22 cellular contexts compared by ENCODE assay signal in the genomic region with DNA sequence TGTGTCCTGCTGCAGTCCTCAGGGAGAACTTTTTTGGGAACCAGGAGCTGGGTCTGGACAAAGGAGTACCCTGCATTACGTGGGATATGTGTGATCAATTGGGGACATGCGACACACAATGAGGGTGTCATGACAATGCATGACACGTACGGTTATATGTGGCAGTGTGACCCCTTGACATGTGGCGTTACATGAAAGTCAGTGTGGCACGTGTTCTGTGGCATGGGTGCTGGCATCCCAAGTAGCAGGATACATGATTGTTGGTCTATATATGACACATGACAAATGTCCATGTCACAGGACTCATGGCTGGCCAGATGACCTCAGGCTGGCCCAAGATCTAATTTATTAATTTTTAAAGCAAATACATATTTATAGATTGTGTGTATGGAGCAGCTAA. TPM values are rescaled to one million over a fixed set of nuclear protein-coding genes. Genes with fewer than 3 reads are reported as not detected.
DNase-seq lines count a peak whose midpoint lies in the region; ATAC-seq, FAIRE-seq and TF ChIP-seq lines count a peak whose summit lies in the region.
"Had no signal": no experiment of that assay in that cellular context is flagged by ENCODE, and none has a peak within 500 bp of the region (broad histone marks: within the 10 kb centered on the region; RNA-seq: fewer than 3 reads in every experiment).

No MANE protein-coding gene starts in this region.

- no peaks in the 10 kb centered on the region for H3K9me3 Mint-ChIP-seq in CD4-positive, CD25-positive, alpha-beta regulatory T cell
- H3K9me3 Mint-ChIP-seq in CD4-positive, alpha-beta T cell = no peaks in the 10 kb centered on the region
- no peaks in the 10 kb centered on the region for H3K9me3 Mint-ChIP-seq in naive thymus-derived CD8-positive, alpha-beta T cell
- H3K9me3 Mint-ChIP-seq: GM23338, HFFc6 had no signal

- no peak overlapping the region for H3K4me3 ChIP-seq in CD4-positive, CD25-positive, alpha-beta regulatory T cell (ENCODE audit: low read depth, low read length)
- H3K4me3 ChIP-seq in bronchial epithelial cell (ENCODE audit: low read depth, low read length) = no peak overlapping the region
- H3K4me3 ChIP-seq: GM23338 had no signal

- DNase-seq in CD4-positive, CD25-positive, alpha-beta regulatory T cell = no peak
- no peak for DNase-seq in CD4-positive, alpha-beta T cell
- DNase-seq in bronchial epithelial cell (ENCODE audit: low read depth) (no peak), iPS-NIHi7 (ENCODE audit: extremely low spot score) (no peak), cerebellum (ENCODE audit: low spot score) (no peak), sciatic nerve (ENCODE audit: low spot score) (no peak)
- no peak for DNase-seq in naive thymus-derived CD8-positive, alpha-beta T cell
- no peak for DNase-seq in stimulated activated naive CD4-positive, alpha-beta T cell treated with Interleukin-2 at 50 U/mL for 16 hours (lab: John Stamatoyannopoulos, UW)
- DNase-seq: ACHN; BE2C; C1 segment of cervical spinal cord; Calu3; CD4-positive, alpha-beta memory T cell; DMS79 treated with DMSO at 0.1 percent for 48 hours; GF-D8; H7; HFFc6; KG1 had no signal

- peak overlapping the region; percentile 74 for H3K27ac ChIP-seq in CD4-positive, CD25-positive, alpha-beta regulatory T cell (ENCODE audit: insufficient read depth, low read length, poor library complexity, severe bottlenecking)
- peak overlapping the region; percentile 43 for H3K27ac ChIP-seq in CD4-positive, alpha-beta T cell (ENCODE audit: low read depth, low read length)

- no peaks in the 10 kb centered on the region for H3K9me3 ChIP-seq in CD4-positive, CD25-positive, alpha-beta regulatory T cell (ENCODE audit: control insufficient read depth in 2 of 2, low read length in 2 of 2)
- H3K9me3 ChIP-seq in CD4-positive, alpha-beta T cell (ENCODE audit: control insufficient read depth, low read length) = no peaks in the 10 kb centered on the region
- H3K9me3 ChIP-seq: BE2C had no signal

- no peak for ATAC-seq in CD4-positive, CD25-positive, alpha-beta regulatory T cell (ENCODE audit: low read depth in 2 of 2)
- ATAC-seq in CD4-positive, alpha-beta T cell (ENCODE audit: poor library complexity) = no peak
- ATAC-seq in naive thymus-derived CD8-positive, alpha-beta T cell = no peak
- no peak for ATAC-seq in sciatic nerve
- ATAC-seq: GM23338, HCT116 had no signal

- peak; percentile 79 for FAIRE-seq in bronchial epithelial cell (lab: Jason Lieb, UNC)
- FAIRE-seq: A204.1, GM19239 had no signal

- peaks cover 0 to 19% (median 12%) of the 10 kb centered on the region in 4 donors for H3K4me1 Mint-ChIP-seq in CD4-positive, CD25-positive, alpha-beta regulatory T cell
- H3K4me1 Mint-ChIP-seq in CD4-positive, alpha-beta T cell (ENCODE audit: low read depth) = peaks cover 12% of the 10 kb centered on the region
- peaks cover 9 to 16% (median 15%) of the 10 kb centered on the region in 4 donors for H3K4me1 Mint-ChIP-seq in naive thymus-derived CD8-positive, alpha-beta T cell

- POLR2A ChIA-PET in CD4-positive, alpha-beta T cell (lab: Charles Lee) = interaction anchor here (0.9 to 1.6 kb wide), 3 partner anchors 10 to 93 kb away, joined by 3 to 10 read pairs (median 3); a partner anchor contains a TSS
- POLR2A ChIA-PET in naive thymus-derived CD8-positive, alpha-beta T cell (lab: Charles Lee) = interaction anchor here (0.7 to 2.0 kb wide), 5 partner anchors 11 to 62 kb away, joined by 3 to 12 read pairs (median 3); a partner anchor contains a TSS

- peak overlapping the region in 1 of 4 donors; percentile 58 for H3K4me3 Mint-ChIP-seq in CD4-positive, CD25-positive, alpha-beta regulatory T cell
- no peak overlapping the region for H3K4me3 Mint-ChIP-seq in CD4-positive, alpha-beta T cell
- H3K4me3 Mint-ChIP-seq in naive thymus-derived CD8-positive, alpha-beta T cell = no peak overlapping the region
- H3K4me3 Mint-ChIP-seq: CD4-positive, alpha-beta memory T cell; GM23338; HFFc6 had no signal

- H3K36me3 ChIP-seq in CD4-positive, CD25-positive, alpha-beta regulatory T cell (ENCODE audit: control insufficient read depth, insufficient read depth, low read length) = peaks cover 59% of the 10 kb centered on the region
- no peaks in the 10 kb centered on the region for H3K36me3 ChIP-seq in bronchial epithelial cell (ENCODE audit: control insufficient read depth, insufficient read depth, low read length)
- H3K36me3 ChIP-seq: BE2C had no signal

- intact Hi-C loops in CD4-positive, alpha-beta T cell (cut with DNase I, micrococcal nuclease) = loop anchor here in 1 of 2 experiments (10.0 kb wide), 2 partner anchors 218 to 332 kb away; a partner anchor contains a TSS
- intact Hi-C loops in sciatic nerve (cut with DNase I) = no loop called here

- peaks cover 4% of the 10 kb centered on the region for H3K27me3 Mint-ChIP-seq in CD4-positive, CD25-positive, alpha-beta regulatory T cell
- H3K27me3 Mint-ChIP-seq in CD4-positive, alpha-beta T cell = no peaks in the 10 kb centered on the region
- H3K27me3 Mint-ChIP-seq in naive thymus-derived CD8-positive, alpha-beta T cell = no peaks in the 10 kb centered on the region
- H3K27me3 Mint-ChIP-seq: CD4-positive, alpha-beta memory T cell had no signal

- peaks cover 13% of the 10 kb centered on the region for H3K36me3 Mint-ChIP-seq in CD4-positive, CD25-positive, alpha-beta regulatory T cell
- H3K36me3 Mint-ChIP-seq in CD4-positive, alpha-beta T cell (ENCODE audit: low read depth) = peaks cover 44% of the 10 kb centered on the region
- peaks cover 0 to 44% (median 3%) of the 10 kb centered on the region in 3 donors for H3K36me3 Mint-ChIP-seq in naive thymus-derived CD8-positive, alpha-beta T cell

- no peaks in the 10 kb centered on the region for H3K27me3 ChIP-seq in CD4-positive, CD25-positive, alpha-beta regulatory T cell (ENCODE audit: control insufficient read depth, insufficient read depth, low read length)
- no peaks in the 10 kb centered on the region for H3K27me3 ChIP-seq in CD4-positive, alpha-beta T cell (ENCODE audit: control insufficient read depth, insufficient read depth, low read length)
- H3K27me3 ChIP-seq in bronchial epithelial cell (ENCODE audit: control insufficient read depth, insufficient read depth, low read length) = no peaks in the 10 kb centered on the region
- H3K27me3 ChIP-seq: BE2C had no signal

- TF ChIP-seq CTCF in CD4-positive, alpha-beta T cell (IDR thresholded peaks at IDR 0.05) = no peak
- no peak for TF ChIP-seq CTCF in bronchial epithelial cell (IDR thresholded peaks at IDR 0.05; ENCODE audit: insufficient read depth, low read length, severe bottlenecking)

- H3K4me1 ChIP-seq in CD4-positive, CD25-positive, alpha-beta regulatory T cell (ENCODE audit: control insufficient read depth, insufficient read depth, low read length, poor library complexity, severe bottlenecking) = peaks cover 17% of the 10 kb centered on the region
- H3K4me1 ChIP-seq: BE2C had no signal

- CTCF ChIA-PET in CD4-positive, alpha-beta T cell (lab: Charles Lee) = interaction anchor here (1.2 to 2.5 kb wide), 3 partner anchors 10 to 118 kb away, joined by 3 to 16 read pairs (median 6); no protein-coding TSS in a partner anchor

- H3K27ac Mint-ChIP-seq in CD4-positive, CD25-positive, alpha-beta regulatory T cell = peak overlapping the region in 1 of 3 donors; percentile 88
- H3K27ac Mint-ChIP-seq in CD4-positive, alpha-beta T cell = peak overlapping the region; percentile 84
- peak overlapping the region in 7 of 10 donors; percentile 65 to 99 (median 97) for H3K27ac Mint-ChIP-seq in naive thymus-derived CD8-positive, alpha-beta T cell
- H3K27ac Mint-ChIP-seq: GM23338, HFFc6 had no signal

RNA-seq across cellular contexts. Expression of a gene that starts 9.7 kb away (rescaled TPM):
- total RNA-seq in CD4-positive, CD25-positive, alpha-beta regulatory T cell = 15.3 TPM
- 10 to 100 TPM; 31.7 to 54.7 (median 47.3) TPM for polyA plus RNA-seq in CD4-positive, CD25-positive, alpha-beta regulatory T cell
- total RNA-seq in CD4-positive, alpha-beta T cell = 1 to 10 TPM; 2.2 to 3.5 TPM
- total RNA-seq in bronchial epithelial cell (5.0 and 5.6 TPM in 2 replicates), cerebellum (42.8 TPM), sciatic nerve (44.7 TPM)
- total RNA-seq in naive thymus-derived CD8-positive, alpha-beta T cell = 10 to 100 TPM in 1 of 2 experiments, 1 to 10 TPM in 1; 9.6 to 10.3 TPM
- 10 to 100 TPM; 26.8 to 60.4 (median 30.4) TPM for polyA plus RNA-seq in naive thymus-derived CD8-positive, alpha-beta T cell
